ENCODE assay signal across 1 cellular context in genomic region chr12:9707356-9707755, GRCh38.
TF ChIP-seq lines count a peak whose summit lies in the region.

No MANE protein-coding gene starts in this region.

TF ChIP-seq in GM12878, 131 proteins besides CTCF, POLR2A, EP300 and RAD21:
- no peak for TF ChIP-seq JUNB (IDR thresholded peaks at IDR 0.05)
- no peak for TF ChIP-seq ZNF217 (IDR thresholded peaks at IDR 0.05)
- TF ChIP-seq ASH2L (IDR thresholded peaks at IDR 0.05; ENCODE audit: borderline replicate concordance, low read depth): no peak
- TF ChIP-seq ETV6 (conservative IDR thresholded peaks at IDR 0.05 in 1 of 2, IDR thresholded peaks at IDR 0.05 in 1 of 2; ENCODE audit: borderline replicate concordance in 1 of 2, low read depth in 1 of 2): no peak
- TF ChIP-seq, protein P1, sequence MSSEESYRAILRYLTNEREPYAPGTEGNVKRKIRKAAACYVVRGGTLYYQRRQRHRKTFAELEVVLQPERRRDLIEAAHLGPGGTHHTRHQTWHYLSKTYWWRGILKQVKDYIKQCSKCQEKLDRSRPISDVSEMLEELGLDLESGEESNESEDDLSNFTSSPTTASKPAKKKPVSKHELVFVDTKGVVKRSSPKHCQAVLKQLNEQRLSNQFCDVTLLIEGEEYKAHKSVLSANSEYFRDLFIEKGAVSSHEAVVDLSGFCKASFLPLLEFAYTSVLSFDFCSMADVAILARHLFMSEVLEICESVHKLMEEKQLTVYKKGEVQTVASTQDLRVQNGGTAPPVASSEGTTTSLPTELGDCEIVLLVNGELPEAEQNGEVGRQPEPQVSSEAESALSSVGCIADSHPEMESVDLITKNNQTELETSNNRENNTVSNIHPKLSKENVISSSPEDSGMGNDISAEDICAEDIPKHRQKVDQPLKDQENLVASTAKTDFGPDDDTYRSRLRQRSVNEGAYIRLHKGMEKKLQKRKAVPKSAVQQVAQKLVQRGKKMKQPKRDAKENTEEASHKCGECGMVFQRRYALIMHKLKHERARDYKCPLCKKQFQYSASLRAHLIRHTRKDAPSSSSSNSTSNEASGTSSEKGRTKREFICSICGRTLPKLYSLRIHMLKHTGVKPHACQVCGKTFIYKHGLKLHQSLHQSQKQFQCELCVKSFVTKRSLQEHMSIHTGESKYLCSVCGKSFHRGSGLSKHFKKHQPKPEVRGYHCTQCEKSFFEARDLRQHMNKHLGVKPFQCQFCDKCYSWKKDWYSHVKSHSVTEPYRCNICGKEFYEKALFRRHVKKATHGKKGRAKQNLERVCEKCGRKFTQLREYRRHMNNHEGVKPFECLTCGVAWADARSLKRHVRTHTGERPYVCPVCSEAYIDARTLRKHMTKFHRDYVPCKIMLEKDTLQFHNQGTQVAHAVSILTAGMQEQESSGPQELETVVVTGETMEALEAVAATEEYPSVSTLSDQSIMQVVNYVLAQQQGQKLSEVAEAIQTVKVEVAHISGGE (CRISPR knock-in tag; IDR thresholded peaks at IDR 0.05): no peak
- no peak for TF ChIP-seq POU2F2 (IDR thresholded peaks at IDR 0.05; ENCODE audit: borderline replicate concordance, low read depth, low read length)
- TF ChIP-seq, protein P2, sequence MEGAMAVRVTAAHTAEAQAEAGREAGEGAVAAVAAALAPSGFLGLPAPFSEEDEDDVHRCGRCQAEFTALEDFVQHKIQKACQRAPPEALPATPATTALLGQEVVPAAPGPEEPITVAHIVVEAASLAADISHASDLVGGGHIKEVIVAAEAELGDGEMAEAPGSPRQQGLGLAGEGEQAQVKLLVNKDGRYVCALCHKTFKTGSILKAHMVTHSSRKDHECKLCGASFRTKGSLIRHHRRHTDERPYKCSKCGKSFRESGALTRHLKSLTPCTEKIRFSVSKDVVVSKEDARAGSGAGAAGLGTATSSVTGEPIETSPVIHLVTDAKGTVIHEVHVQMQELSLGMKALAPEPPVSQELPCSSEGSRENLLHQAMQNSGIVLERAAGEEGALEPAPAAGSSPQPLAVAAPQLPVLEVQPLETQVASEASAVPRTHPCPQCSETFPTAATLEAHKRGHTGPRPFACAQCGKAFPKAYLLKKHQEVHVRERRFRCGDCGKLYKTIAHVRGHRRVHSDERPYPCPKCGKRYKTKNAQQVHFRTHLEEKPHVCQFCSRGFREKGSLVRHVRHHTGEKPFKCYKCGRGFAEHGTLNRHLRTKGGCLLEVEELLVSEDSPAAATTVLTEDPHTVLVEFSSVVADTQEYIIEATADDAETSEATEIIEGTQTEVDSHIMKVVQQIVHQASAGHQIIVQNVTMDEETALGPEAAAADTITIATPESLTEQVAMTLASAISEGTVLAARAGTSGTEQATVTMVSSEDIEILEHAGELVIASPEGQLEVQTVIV (IDR thresholded peaks at IDR 0.05; ENCODE audit: borderline replicate concordance, partially characterized antibody): no peak
- no peak for TF ChIP-seq CBX5 (IDR thresholded peaks at IDR 0.05; ENCODE audit: low read depth)
